Comparison of ENCODE assay signal across 1 cellular context in the genomic region with DNA sequence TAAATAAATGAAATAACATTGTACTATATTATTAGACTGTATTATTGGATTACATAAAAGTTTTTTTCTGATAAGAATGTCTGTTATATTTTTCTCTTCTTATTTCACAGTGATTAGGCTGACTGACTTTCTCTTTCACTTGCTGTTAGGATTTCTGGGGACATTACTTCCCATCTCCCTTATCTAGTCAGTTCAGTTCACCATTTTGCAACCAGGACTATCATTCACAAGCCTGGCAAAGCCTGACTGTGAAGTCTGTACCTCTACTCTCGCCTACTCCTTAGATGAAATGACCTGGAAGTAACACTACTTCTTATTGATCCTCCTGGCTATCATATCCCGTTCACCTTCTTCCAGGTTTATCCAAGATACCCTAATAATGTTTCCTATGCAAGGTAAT.
TF ChIP-seq lines count a peak whose summit lies in the region.

No MANE protein-coding gene starts in this region.

TF ChIP-seq in HepG2, 621 proteins besides CTCF, POLR2A, EP300 and RAD21 (continued from another document):
- TF ChIP-seq ZNF350 (CRISPR knock-in tag; IDR thresholded peaks at IDR 0.05; ENCODE audit: borderline replicate concordance, low read depth), result no peak
- no peak for TF ChIP-seq ERF (CRISPR knock-in tag; IDR thresholded peaks at IDR 0.05)
- no peak for TF ChIP-seq ZNF343 (CRISPR knock-in tag; IDR thresholded peaks at IDR 0.05)
- TF ChIP-seq RELA (CRISPR knock-in tag; IDR thresholded peaks at IDR 0.05), result no peak
- TF ChIP-seq ZFYVE20 (CRISPR knock-in tag; IDR thresholded peaks at IDR 0.05; ENCODE audit: borderline replicate concordance, low read depth), result no peak
TF ChIP-seq in HepG2: peak in this region for 0.
